2 cellular contexts compared by ENCODE assay signal in the genomic region with DNA sequence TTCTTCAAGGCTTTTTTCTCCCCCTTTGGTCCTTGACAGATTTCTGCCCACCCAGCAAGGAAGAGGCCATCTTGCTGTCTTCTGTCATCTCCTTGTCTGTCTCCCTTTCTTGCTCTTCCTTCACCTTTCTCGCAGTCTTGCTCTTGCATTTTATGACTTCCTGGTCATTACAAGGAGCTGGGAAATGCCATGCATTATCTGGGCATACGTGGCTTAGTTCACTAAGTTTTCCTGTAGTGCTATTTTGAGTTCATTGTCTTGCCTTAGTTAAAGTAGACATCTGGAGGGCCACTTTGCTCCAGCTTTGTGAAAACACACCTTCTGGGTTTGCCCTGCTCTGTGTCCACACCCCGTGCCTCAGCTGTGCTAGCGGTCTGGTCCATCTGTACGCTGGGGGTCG.
TF ChIP-seq lines count a peak whose summit lies in the region.

No MANE protein-coding gene starts in this region.

TF ChIP-seq in GM12891, 5 proteins besides CTCF, POLR2A, EP300 and RAD21:
- TF ChIP-seq PAX5 (IDR thresholded peaks at IDR 0.05; ENCODE audit: insufficient read depth, low read length, severe bottlenecking) (no peak), SPI1 (IDR thresholded peaks at IDR 0.05; ENCODE audit: low read depth, low read length) (no peak), POU2F2 (IDR thresholded peaks at IDR 0.05; ENCODE audit: low read depth, low read length) (no peak), TAF1 (IDR thresholded peaks at IDR 0.05; ENCODE audit: low read depth, low read length) (no peak), POLR2AphosphoS5 (IDR thresholded peaks at IDR 0.05; ENCODE audit: low read depth, low read length) (no peak)
TF ChIP-seq in GM12891: peak in this region for 0.

TF ChIP-seq in H1, 55 proteins besides CTCF, POLR2A, EP300 and RAD21:
- TF ChIP-seq KDM5A (IDR thresholded peaks at IDR 0.05; ENCODE audit: low read length), result no peak
- no peak for TF ChIP-seq CEBPB (IDR thresholded peaks at IDR 0.05; ENCODE audit: low read depth, low read length)
- no peak for TF ChIP-seq KDM4A (IDR thresholded peaks at IDR 0.05; ENCODE audit: low read depth, low read length, severe bottlenecking)
- TF ChIP-seq BACH1 (IDR thresholded peaks at IDR 0.05; ENCODE audit: low read length), result no peak
- no peak for TF ChIP-seq CBX5 (IDR thresholded peaks at IDR 0.05; ENCODE audit: low read depth, low read length)
- TF ChIP-seq SRF (IDR thresholded peaks at IDR 0.05; ENCODE audit: low read depth, low read length), result no peak
- no peak for TF ChIP-seq NRF1 (IDR thresholded peaks at IDR 0.05; ENCODE audit: low read depth, low read length)
- TF ChIP-seq TCF12 (IDR thresholded peaks at IDR 0.05; ENCODE audit: low read depth, low read length), result no peak
- no peak for TF ChIP-seq NANOG (IDR thresholded peaks at IDR 0.05; ENCODE audit: insufficient read depth, low read depth, low read length, poor library complexity, severe bottlenecking)
- no peak for TF ChIP-seq TBP (IDR thresholded peaks at IDR 0.05; ENCODE audit: low read depth, low read length)
